17 cellular contexts compared by ENCODE assay signal in genomic region chr5:3122216-3122615, GRCh38.
"Had no signal": no experiment of that assay in that cellular context is flagged by ENCODE, and none has a peak within 500 bp of the region (broad histone marks: within the 10 kb centered on the region; RNA-seq: fewer than 3 reads in every experiment).

No MANE protein-coding gene starts in this region.

- ATAC-seq: activated naive CD8-positive, alpha-beta T cell treated with anti-CD3 and anti-CD28 coated beads, Interleukin-2, amount 50 U/mL, for 24 hours; activated T-helper 17 cell treated with anti-CD3 and anti-CD28 coated beads, Interleukin-2, amount 50 U/mL, for 72 hours; esophagus mucosa; natural killer cell; pancreas; stimulated activated naive B cell treated with anti-CD40 and anti-IgM and Interleukin-4, amounts not matched to agents 10 μg/mL and 1 μg/mL and 100 μg/mL, for 72 hours had no signal

- FAIRE-seq: bronchial epithelial cell, pancreas had no signal

- DNase-seq: activated CD4-positive, alpha-beta T cell treated with anti-CD3 and anti-CD28 coated beads for 1 hour; activated CD4-positive, alpha-beta T cell treated with anti-CD3 and anti-CD28 coated beads, Interleukin-2, amount 50 U/mL, for 48 hours; activated naive CD4-positive, alpha-beta T cell treated with Interleukin-2 at 50 U/mL for 16 hours; activated naive CD8-positive, alpha-beta T cell treated with anti-CD3 and anti-CD28 coated beads, Interleukin-2, amount 50 U/mL, for 24 hours; hippocampal formation; kidney glomerular epithelial cell; mesenchymal stem cell; natural killer cell; pancreas; sigmoid colon; stimulated activated CD4-positive, alpha-beta T cell treated with anti-CD3 and anti-CD28 coated beads, Interleukin-12 subunit alpha, Interleukin-12 subunit beta, amount 100 ng/mL, for 4 hours; stimulated activated naive B cell treated with anti-CD40 and anti-IgM and Interleukin-4, amounts not matched to agents 10 μg/mL and 1 μg/mL and 100 μg/mL, for 72 hours; T-helper 9 cell; tibial artery had no signal

- H3K4me1 Mint-ChIP-seq: activated naive CD8-positive, alpha-beta T cell treated with anti-CD3 and anti-CD28 coated beads, Interleukin-2, amount 50 U/mL, for 24 hours; activated T-helper 17 cell treated with anti-CD3 and anti-CD28 coated beads, Interleukin-2, amount 50 U/mL, for 72 hours; natural killer cell; stimulated activated naive B cell treated with anti-CD40 and anti-IgM and Interleukin-4, amounts not matched to agents 10 μg/mL and 1 μg/mL and 100 μg/mL, for 72 hours had no signal

- H3K9me3 Mint-ChIP-seq: activated naive CD8-positive, alpha-beta T cell treated with anti-CD3 and anti-CD28 coated beads, Interleukin-2, amount 50 U/mL, for 24 hours; activated T-helper 17 cell treated with anti-CD3 and anti-CD28 coated beads, Interleukin-2, amount 50 U/mL, for 72 hours; stimulated activated naive B cell treated with anti-CD40 and anti-IgM and Interleukin-4, amounts not matched to agents 10 μg/mL and 1 μg/mL and 100 μg/mL, for 72 hours had no signal

- H3K27ac Mint-ChIP-seq: activated naive CD8-positive, alpha-beta T cell treated with anti-CD3 and anti-CD28 coated beads, Interleukin-2, amount 50 U/mL, for 24 hours; activated T-helper 17 cell treated with anti-CD3 and anti-CD28 coated beads, Interleukin-2, amount 50 U/mL, for 72 hours; natural killer cell; stimulated activated naive B cell treated with anti-CD40 and anti-IgM and Interleukin-4, amounts not matched to agents 10 μg/mL and 1 μg/mL and 100 μg/mL, for 72 hours had no signal

- H3K4me3 Mint-ChIP-seq: activated naive CD8-positive, alpha-beta T cell treated with anti-CD3 and anti-CD28 coated beads, Interleukin-2, amount 50 U/mL, for 24 hours; activated T-helper 17 cell treated with anti-CD3 and anti-CD28 coated beads, Interleukin-2, amount 50 U/mL, for 72 hours; natural killer cell; stimulated activated naive B cell treated with anti-CD40 and anti-IgM and Interleukin-4, amounts not matched to agents 10 μg/mL and 1 μg/mL and 100 μg/mL, for 72 hours had no signal
